In the genomic region with DNA sequence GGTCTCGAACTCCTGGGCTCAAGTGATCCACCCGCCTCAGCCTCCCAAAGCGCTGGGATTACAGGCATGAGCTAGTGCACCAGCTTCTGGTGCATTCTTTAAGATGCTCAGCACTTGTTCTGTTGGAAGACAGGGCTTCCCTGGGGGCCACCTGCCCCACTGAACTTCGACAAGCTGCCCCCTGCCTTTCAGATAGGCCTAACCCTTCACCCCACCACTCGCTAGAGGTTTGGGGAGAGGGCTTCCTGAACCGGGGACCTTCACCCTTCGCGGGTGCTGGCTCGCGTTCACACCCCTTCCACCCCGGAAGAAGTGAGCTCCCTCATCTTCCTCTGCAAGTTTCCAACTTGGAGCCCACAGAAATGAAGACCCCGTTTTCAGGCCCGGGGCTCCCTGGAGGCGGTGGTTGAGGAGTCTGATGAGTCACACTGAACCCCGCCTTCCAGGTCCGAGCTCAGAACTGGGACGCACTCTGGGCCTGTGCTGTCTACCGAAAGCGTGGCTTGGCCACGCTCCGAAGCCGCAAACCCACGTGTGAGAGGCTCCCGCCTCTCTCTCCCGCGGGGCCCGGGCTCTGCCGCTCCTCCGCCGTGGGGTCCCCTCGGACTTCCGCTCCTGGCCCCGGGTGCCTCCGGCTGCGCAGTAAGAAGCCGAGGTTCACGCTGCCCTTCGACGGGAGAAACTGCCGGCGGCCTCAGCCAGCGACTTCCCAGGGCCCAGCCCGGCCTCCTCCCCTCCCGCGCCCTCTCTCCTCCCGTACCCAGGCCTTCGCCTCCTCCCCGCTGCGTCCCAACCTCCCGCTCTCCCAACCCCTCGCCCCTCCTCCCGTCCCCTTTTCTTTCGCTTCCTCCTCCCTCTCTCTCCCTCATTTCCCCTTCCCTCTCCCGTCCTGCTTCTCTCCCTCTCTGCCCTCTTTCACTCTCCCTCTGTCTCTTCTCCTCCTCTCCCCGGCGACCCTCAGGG, we compare ENCODE assay signal across 8 cellular contexts. TPM values are rescaled to one million over a fixed set of nuclear protein-coding genes. Genes with fewer than 3 reads are reported as not detected.
A peak's percentile ranks its signal among the peaks of the same experiment; 100 is the strongest.
DNase-seq lines count a peak whose midpoint lies in the region; ATAC-seq and TF ChIP-seq lines count a peak whose summit lies in the region.

No MANE protein-coding gene starts in this region.

- peaks cover 34% of the 10 kb centered on the region for H3K4me1 ChIP-seq in left ventricle myocardium inferior

- H3K4me3 Mint-ChIP-seq in Calu3 (ENCODE audit: low read depth, unreplicated experiment), result peak overlapping the region; percentile 44

- H3K9me3 Mint-ChIP-seq in Calu3 (ENCODE audit: low read depth, unreplicated experiment), result no peaks in the 10 kb centered on the region

- H3K9me3 ChIP-seq in left ventricle myocardium inferior (replicated peaks), result no peaks in the 10 kb centered on the region

- intact Hi-C loops in Calu3 (cut with micrococcal nuclease; ENCODE audit: unreplicated experiment) (no loop called here), left ventricle myocardium inferior (cut with micrococcal nuclease) (no loop called here)

- no peaks in the 10 kb centered on the region for H3K36me3 Mint-ChIP-seq in Calu3 (ENCODE audit: insufficient read depth, unreplicated experiment)

- H3K27ac ChIP-seq in adipose tissue (ENCODE audit: low read depth, low read length), result peak overlapping the region; percentile 77
- peak overlapping the region; percentile 91 for H3K27ac ChIP-seq in left ventricle myocardium inferior (replicated peaks)

- H3K27me3 ChIP-seq in left ventricle myocardium inferior (ENCODE audit: low read depth), result no peaks in the 10 kb centered on the region

- H3K36me3 ChIP-seq in left ventricle myocardium inferior, result no peaks in the 10 kb centered on the region

- no peak for DNase-seq in Calu3
- peak; percentile 67 for DNase-seq in NOMO-1 treated with dmso at 0.1 percent for 144 hours (lab: John Stamatoyannopoulos, UW; ENCODE audit: unreplicated experiment)
- peak; percentile 85 for DNase-seq in left ventricle myocardium inferior
- DNase-seq in putamen (ENCODE audit: low spot score), result peak; percentile 52
- DNase-seq in DMS 273 treated with DMSO at 0.1 percent for 48 hours (lab: John Stamatoyannopoulos, UW), result no peak
- DNase-seq in T1000 (lab: John Stamatoyannopoulos, UW), result no peak

- ATAC-seq in GM21619 (IDR thresholded peaks at IDR 0.05; ENCODE audit: unreplicated experiment), result no peak

- no peak overlapping the region for H3K27ac Mint-ChIP-seq in Calu3 (ENCODE audit: unreplicated experiment)

- H3K4me3 ChIP-seq in left ventricle myocardium inferior, result peak overlapping the region; percentile 65

- TF ChIP-seq CTCF in Calu3 (IDR thresholded peaks at IDR 0.05; ENCODE audit: unreplicated experiment) (no peak), left ventricle myocardium inferior (IDR thresholded peaks at IDR 0.05; ENCODE audit: borderline replicate concordance) (no peak)

- H3K27me3 Mint-ChIP-seq in Calu3 (ENCODE audit: unreplicated experiment), result no peaks in the 10 kb centered on the region

- CTCF ChIA-PET in Calu3 (lab: Charles Lee), result interaction anchor here (0.6 kb wide), 1 partner anchor 49 kb away, joined by 3 read pairs; no protein-coding TSS in a partner anchor

- WGBS in adipose tissue, 3 donors, result 14 to 58% (median 15%) methylated on average over 53 to 56 of the region's 56 CpGs

- BruUV-seq in Calu3 (replicated peaks; lab: Mats Ljungman, UMichigan), result no TSS peak

- H3K4me1 Mint-ChIP-seq in Calu3 (ENCODE audit: low read depth, unreplicated experiment), result no peaks in the 10 kb centered on the region

RNA-seq across cellular contexts. Expression of a gene that starts 47.5 kb away (rescaled TPM):
- total RNA-seq in Calu3 (2022) (78.0 and 82.5 TPM in 2 replicates), left ventricle myocardium inferior (32.1 TPM)
- 10 to 100 TPM; 11.4 to 26.9 (median 24.4) TPM for polyA plus RNA-seq in adipose tissue

Comparison
In these comparisons a context has a peak if more than half of its experiments do, and no peak if none do; other contexts are left out.
1. DNase-seq: peak in NOMO-1 treated with dmso at 0.1 percent for 144 hours (single experiment), left ventricle myocardium inferior (single experiment) and putamen (single experiment); none in Calu3 (single experiment), DMS 273 treated with DMSO at 0.1 percent for 48 hours (single experiment) and T1000 (single experiment).